Comparison of ENCODE assay signal across 2 cellular contexts in genomic region chr3:117786339-117786738, GRCh38.
TF ChIP-seq lines count a peak whose summit lies in the region.

No MANE protein-coding gene starts in this region.

TF ChIP-seq in SK-N-SH, 30 proteins besides CTCF, POLR2A, EP300 and RAD21 (continued from another document):
- TF ChIP-seq USF1 (IDR thresholded peaks at IDR 0.05; ENCODE audit: borderline replicate concordance, low read depth), result peak; percentile 25; the same call in 1 of the 2 replicates

TF ChIP-seq in SK-N-SH treated with all-trans-retinoic acid at 6 μM for 48 hours, 23 proteins besides CTCF, POLR2A, EP300 and RAD21 (continued from another document):
- TF ChIP-seq TSHZ2 (CRISPR knock-in tag; IDR thresholded peaks at IDR 0.05), result no peak
- TF ChIP-seq CSRNP3 (CRISPR knock-in tag; IDR thresholded peaks at IDR 0.05), result no peak
- no peak for TF ChIP-seq ZNF70 (CRISPR knock-in tag; IDR thresholded peaks at IDR 0.05)
